ENCODE assay signal across 27 cellular contexts in the genomic region with DNA sequence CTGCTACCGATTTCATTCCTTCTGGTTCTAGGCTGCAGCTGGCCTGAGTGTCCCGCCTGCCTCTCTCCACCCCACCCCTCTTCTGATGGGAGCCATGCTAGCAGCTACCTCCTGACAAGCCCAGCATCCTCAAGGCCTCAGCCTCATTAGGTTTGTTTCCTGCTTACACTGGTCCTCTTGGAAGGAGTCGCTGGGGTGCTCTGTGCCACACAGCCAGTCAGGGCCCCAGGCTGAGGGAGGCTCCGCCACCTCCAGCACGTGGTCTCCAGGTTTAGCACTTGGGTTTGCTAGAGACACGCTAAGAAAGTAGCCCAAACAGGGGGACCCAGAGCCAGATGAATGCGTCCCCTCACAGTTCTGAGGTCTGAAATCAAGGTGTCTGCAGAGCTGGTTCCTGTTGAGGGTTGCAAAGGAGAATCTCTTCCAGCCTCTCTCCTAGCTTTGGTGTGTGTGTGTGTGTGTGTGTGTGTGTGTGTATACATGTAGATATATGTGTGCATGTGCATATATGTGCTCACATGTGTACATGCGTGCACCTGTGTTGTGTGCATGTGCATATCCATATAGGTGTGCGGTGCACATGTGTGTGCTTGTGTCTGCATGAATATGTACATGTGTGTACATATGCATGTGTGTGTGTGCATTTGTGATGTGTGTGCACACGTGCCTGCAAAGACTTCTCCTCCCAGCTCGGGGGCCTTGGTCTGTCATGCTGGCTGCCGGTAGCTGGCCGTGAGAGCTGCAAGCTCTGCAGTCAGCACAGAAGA.
"Had no signal": no experiment of that assay in that cellular context is flagged by ENCODE, and none has a peak within 500 bp of the region (broad histone marks: within the 10 kb centered on the region; RNA-seq: fewer than 3 reads in every experiment).

No MANE protein-coding gene starts in this region.

- H2AFZ ChIP-seq: hepatocyte had no signal

- H3K4me3 ChIP-seq: colonic mucosa, dorsolateral prefrontal cortex, esophagus squamous epithelium, gastroesophageal sphincter, heart left ventricle, hepatocyte, left ventricle myocardium inferior, lower lobe of right lung, mucosa of descending colon had no signal

- DNase-seq: cerebellar nuclear complex; colonic mucosa; cortex of kidney; dermis blood vessel endothelial cell; dorsolateral prefrontal cortex; effector CD4-positive, alpha-beta T cell; effector memory CD4-positive, alpha-beta T cell; erythroblast; esophagus squamous epithelium; foreskin fibroblast; heart left ventricle; hypothalamus; immature natural killer cell; islet precursor cell; kidney; kidney glomerular epithelial cell; left colon; left ventricle myocardium inferior; lower lobe of right lung; mesenchymal stem cell; mucosa of descending colon had no signal

- H3K4me2 ChIP-seq: hepatocyte had no signal

- H3K27ac ChIP-seq: colonic mucosa, dorsolateral prefrontal cortex, epithelial cell of prostate, esophagus squamous epithelium, gastroesophageal sphincter, heart left ventricle, hepatocyte, left ventricle myocardium inferior, lower lobe of right lung had no signal

- H3K4me1 Mint-ChIP-seq: immature natural killer cell, mesothelial cell of epicardium had no signal

- H3K27me3 ChIP-seq: colonic mucosa, dorsolateral prefrontal cortex, esophagus squamous epithelium, hepatocyte had no signal

- ATAC-seq: esophagus mucosa, gastroesophageal sphincter, heart left ventricle, left colon, left lobe of liver, lower lobe of right lung, mucosa of descending colon had no signal

- H3K27ac Mint-ChIP-seq: immature natural killer cell, mesothelial cell of epicardium had no signal

- H3K9me3 ChIP-seq: colonic mucosa, esophagus squamous epithelium, gastroesophageal sphincter, heart left ventricle, left ventricle myocardium inferior, lower lobe of right lung, mucosa of descending colon had no signal

- H3K4me3 Mint-ChIP-seq: immature natural killer cell, mesothelial cell of epicardium had no signal

- H3K36me3 Mint-ChIP-seq: immature natural killer cell, mesothelial cell of epicardium had no signal

- H3K36me3 ChIP-seq: colonic mucosa, esophagus squamous epithelium, gastroesophageal sphincter, heart left ventricle, left ventricle myocardium inferior, lower lobe of right lung had no signal

- H3K79me2 ChIP-seq: hepatocyte had no signal

- H3K4me1 ChIP-seq: colonic mucosa, esophagus squamous epithelium, gastroesophageal sphincter, heart left ventricle, left ventricle myocardium inferior, lower lobe of right lung had no signal

- H3K9me3 Mint-ChIP-seq: immature natural killer cell, mesothelial cell of epicardium had no signal
